1 cellular context compared by ENCODE assay signal in genomic region chr3:61915296-61915695, GRCh38.
TF ChIP-seq lines count a peak whose summit lies in the region.

No MANE protein-coding gene starts in this region.

TF ChIP-seq in WTC11, 78 proteins besides CTCF, POLR2A, EP300 and RAD21 (continued from another document):
- TF ChIP-seq, protein P1, sequence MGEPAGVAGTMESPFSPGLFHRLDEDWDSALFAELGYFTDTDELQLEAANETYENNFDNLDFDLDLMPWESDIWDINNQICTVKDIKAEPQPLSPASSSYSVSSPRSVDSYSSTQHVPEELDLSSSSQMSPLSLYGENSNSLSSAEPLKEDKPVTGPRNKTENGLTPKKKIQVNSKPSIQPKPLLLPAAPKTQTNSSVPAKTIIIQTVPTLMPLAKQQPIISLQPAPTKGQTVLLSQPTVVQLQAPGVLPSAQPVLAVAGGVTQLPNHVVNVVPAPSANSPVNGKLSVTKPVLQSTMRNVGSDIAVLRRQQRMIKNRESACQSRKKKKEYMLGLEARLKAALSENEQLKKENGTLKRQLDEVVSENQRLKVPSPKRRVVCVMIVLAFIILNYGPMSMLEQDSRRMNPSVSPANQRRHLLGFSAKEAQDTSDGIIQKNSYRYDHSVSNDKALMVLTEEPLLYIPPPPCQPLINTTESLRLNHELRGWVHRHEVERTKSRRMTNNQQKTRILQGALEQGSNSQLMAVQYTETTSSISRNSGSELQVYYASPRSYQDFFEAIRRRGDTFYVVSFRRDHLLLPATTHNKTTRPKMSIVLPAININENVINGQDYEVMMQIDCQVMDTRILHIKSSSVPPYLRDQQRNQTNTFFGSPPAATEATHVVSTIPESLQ (CRISPR knock-in tag; IDR thresholded peaks at IDR 0.05), result no peak
- TF ChIP-seq ZNF423 (CRISPR knock-in tag; IDR thresholded peaks at IDR 0.05), result no peak
- no peak for TF ChIP-seq ZNF317 (CRISPR knock-in tag; IDR thresholded peaks at IDR 0.05; ENCODE audit: borderline replicate concordance, low read depth)
- TF ChIP-seq ZNF138 (CRISPR knock-in tag; conservative IDR thresholded peaks at IDR 0.05), result no peak
- TF ChIP-seq, protein P2, sequence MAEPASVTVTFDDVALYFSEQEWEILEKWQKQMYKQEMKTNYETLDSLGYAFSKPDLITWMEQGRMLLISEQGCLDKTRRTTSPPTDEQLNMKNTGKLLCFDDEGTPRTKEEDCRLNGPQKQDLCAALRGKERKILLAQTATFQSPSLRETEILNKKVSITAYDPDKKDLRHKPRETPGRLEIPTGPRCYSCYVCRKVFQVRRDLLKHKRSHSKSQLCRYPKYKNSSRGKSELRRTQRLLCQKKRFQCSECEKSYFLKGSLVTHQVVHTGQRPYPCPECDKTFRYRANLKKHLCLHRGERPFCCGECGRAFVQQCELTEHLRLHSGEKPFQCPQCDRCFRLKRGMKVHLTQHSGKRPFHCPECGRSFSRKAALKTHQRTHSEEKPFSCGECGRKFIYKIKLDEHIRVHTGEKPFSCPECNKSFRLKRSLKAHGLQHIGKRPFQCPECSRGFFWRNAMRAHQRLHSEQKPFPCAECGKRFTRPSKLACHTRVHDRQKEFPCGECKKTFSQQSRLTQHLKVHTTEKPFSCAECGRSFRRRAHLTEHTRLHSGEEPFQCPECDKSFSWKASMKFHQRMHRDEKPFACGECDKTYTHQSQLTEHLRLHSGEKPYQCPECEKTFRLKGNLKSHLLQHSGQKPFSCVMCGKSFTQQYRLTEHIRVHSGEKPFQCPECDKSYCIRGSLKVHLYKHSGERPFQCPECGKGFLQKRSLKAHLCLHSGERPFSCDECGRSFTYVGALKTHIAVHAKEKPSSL (CRISPR knock-in tag; conservative IDR thresholded peaks at IDR 0.05), result no peak
- TF ChIP-seq, protein P3, sequence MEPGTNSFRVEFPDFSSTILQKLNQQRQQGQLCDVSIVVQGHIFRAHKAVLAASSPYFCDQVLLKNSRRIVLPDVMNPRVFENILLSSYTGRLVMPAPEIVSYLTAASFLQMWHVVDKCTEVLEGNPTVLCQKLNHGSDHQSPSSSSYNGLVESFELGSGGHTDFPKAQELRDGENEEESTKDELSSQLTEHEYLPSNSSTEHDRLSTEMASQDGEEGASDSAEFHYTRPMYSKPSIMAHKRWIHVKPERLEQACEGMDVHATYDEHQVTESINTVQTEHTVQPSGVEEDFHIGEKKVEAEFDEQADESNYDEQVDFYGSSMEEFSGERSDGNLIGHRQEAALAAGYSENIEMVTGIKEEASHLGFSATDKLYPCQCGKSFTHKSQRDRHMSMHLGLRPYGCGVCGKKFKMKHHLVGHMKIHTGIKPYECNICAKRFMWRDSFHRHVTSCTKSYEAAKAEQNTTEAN (CRISPR knock-in tag; IDR thresholded peaks at IDR 0.05), result no peak
- no peak for TF ChIP-seq FOXP4 (CRISPR knock-in tag; IDR thresholded peaks at IDR 0.05)
- TF ChIP-seq, protein P4, sequence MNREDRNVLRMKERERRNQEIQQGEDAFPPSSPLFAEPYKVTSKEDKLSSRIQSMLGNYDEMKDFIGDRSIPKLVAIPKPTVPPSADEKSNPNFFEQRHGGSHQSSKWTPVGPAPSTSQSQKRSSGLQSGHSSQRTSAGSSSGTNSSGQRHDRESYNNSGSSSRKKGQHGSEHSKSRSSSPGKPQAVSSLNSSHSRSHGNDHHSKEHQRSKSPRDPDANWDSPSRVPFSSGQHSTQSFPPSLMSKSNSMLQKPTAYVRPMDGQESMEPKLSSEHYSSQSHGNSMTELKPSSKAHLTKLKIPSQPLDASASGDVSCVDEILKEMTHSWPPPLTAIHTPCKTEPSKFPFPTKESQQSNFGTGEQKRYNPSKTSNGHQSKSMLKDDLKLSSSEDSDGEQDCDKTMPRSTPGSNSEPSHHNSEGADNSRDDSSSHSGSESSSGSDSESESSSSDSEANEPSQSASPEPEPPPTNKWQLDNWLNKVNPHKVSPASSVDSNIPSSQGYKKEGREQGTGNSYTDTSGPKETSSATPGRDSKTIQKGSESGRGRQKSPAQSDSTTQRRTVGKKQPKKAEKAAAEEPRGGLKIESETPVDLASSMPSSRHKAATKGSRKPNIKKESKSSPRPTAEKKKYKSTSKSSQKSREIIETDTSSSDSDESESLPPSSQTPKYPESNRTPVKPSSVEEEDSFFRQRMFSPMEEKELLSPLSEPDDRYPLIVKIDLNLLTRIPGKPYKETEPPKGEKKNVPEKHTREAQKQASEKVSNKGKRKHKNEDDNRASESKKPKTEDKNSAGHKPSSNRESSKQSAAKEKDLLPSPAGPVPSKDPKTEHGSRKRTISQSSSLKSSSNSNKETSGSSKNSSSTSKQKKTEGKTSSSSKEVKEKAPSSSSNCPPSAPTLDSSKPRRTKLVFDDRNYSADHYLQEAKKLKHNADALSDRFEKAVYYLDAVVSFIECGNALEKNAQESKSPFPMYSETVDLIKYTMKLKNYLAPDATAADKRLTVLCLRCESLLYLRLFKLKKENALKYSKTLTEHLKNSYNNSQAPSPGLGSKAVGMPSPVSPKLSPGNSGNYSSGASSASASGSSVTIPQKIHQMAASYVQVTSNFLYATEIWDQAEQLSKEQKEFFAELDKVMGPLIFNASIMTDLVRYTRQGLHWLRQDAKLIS (CRISPR knock-in tag; IDR thresholded peaks at IDR 0.05; ENCODE audit: borderline replicate concordance), result no peak
- no peak for TF ChIP-seq JUN (CRISPR knock-in tag; IDR thresholded peaks at IDR 0.05)
- TF ChIP-seq CBFB (CRISPR knock-in tag; IDR thresholded peaks at IDR 0.05; ENCODE audit: low read depth), result no peak
- TF ChIP-seq, protein P5, sequence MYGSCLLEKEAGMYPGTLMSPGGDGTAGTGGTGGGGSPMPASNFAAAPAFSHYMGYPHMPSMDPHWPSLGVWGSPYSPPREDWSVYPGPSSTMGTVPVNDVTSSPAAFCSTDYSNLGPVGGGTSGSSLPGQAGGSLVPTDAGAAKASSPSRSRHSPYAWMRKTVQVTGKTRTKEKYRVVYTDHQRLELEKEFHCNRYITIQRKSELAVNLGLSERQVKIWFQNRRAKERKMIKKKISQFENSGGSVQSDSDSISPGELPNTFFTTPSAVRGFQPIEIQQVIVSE (CRISPR knock-in tag; IDR thresholded peaks at IDR 0.05; ENCODE audit: borderline replicate concordance), result no peak
TF ChIP-seq in WTC11: peak in this region for 0.
